ENCODE assay signal across 8 cellular contexts in the genomic region with DNA sequence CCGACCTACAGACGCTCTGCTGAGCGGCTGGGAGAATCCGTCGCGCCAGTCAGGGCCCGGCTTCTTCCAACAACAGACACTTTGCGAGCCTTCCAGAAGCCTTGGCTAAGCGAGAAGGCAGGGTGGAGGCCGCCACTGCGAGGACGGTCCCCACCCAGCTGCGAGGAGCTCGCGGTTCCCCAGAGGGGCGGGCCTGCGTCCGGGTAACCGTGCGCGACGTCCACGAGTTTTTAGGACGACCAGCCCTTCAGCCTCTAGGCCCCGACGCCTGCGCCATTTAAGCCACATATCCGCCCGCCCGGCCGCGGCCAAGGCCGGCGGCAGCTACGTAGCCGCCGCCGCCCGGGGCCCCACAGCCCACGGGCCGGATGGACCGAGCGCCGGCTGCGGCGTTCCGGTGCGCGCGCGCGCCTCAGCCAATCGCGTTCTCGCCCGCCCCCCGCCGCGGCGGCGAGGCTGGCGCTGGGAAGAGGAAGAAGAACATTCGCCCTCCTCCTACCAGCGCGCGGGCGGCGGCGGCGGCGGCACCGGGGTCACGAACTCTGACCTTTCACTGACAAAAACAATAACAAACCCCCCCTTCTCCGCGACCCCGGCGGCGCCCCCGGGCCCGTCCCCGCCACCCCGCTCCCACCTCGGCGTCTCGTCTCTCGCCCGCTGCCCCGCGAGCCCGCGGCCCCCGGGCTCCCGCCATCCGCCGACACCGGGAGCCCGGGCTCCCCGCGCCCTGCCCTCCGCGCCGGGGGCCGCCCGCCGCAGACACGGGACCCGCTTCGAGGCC. TPM values are rescaled to one million over a fixed set of nuclear protein-coding genes. Genes with fewer than 3 reads are reported as not detected.
DNase-seq lines count a peak whose midpoint lies in the region; ATAC-seq and TF ChIP-seq lines count a peak whose summit lies in the region.

NR2C2 (plus strand) TSS at position 479 of the 781 bp plus-strand sequence. CDS start 56,332 bp downstream, outside the sequence.

- WGBS in trophoblast cell (ENCODE audit: extremely low coverage, insufficient coverage, insufficient read length): no CpG with 5 or more reads among the region's 108 CpGs

- no peak within 1 kb of the TSS for H3K23ac ChIP-seq in trophoblast cell (ENCODE audit: low read length)

- H2AFZ ChIP-seq in trophoblast cell (ENCODE audit: insufficient read depth, low read length, poor library complexity): peak within 1 kb of the TSS; percentile 90

- H4K91ac ChIP-seq in trophoblast cell (ENCODE audit: low read depth, low read length): peak within 1 kb of the TSS; percentile 97

- H3K27ac ChIP-seq in trophoblast cell (ENCODE audit: low read depth, low read length) (peak within 1 kb of the TSS; percentile 99), tibial artery (peak within 1 kb of the TSS; percentile 93 to 94)

- H3K9ac ChIP-seq in trophoblast cell (ENCODE audit: low read length): peak within 1 kb of the TSS; percentile 98

- H3K27ac Mint-ChIP-seq in activated naive CD8-positive, alpha-beta T cell treated with anti-CD3 and anti-CD28 coated beads, Interleukin-2, amount 10 ng/mL, durations not matched to agents 7 days and 5 days: peak within 1 kb of the TSS; percentile 99

- no peak for DNase-seq in HFF-Myc (ENCODE audit: extremely low read depth, low read depth)
- DNase-seq in NB4 (ENCODE audit: low read depth): peak; percentile 88
- DNase-seq in SW 1271 (lab: John Stamatoyannopoulos, UW): peak; percentile 48 to 78
- peak; percentile 92 for DNase-seq in activated naive CD8-positive, alpha-beta T cell treated with anti-CD3 and anti-CD28 coated beads, Interleukin-2, amount 10 ng/mL, durations not matched to agents 7 days and 5 days
- peak; percentile 94 for DNase-seq in Right ventricle myocardium superior
- peak; percentile 68 to 81 for DNase-seq in trophoblast cell
- peak; percentile 86 to 94 for DNase-seq in tibial artery

- H3K14ac ChIP-seq in trophoblast cell (ENCODE audit: low read length): peak within 1 kb of the TSS; percentile 96

- no peaks in the 10 kb centered on the region for H3K27me3 Mint-ChIP-seq in activated naive CD8-positive, alpha-beta T cell treated with anti-CD3 and anti-CD28 coated beads, Interleukin-2, amount 10 ng/mL, durations not matched to agents 7 days and 5 days

- no peaks in the 10 kb centered on the region for H3K9me3 Mint-ChIP-seq in activated naive CD8-positive, alpha-beta T cell treated with anti-CD3 and anti-CD28 coated beads, Interleukin-2, amount 10 ng/mL, durations not matched to agents 7 days and 5 days

- peak within 1 kb of the TSS; percentile 90 for H4K8ac ChIP-seq in trophoblast cell (ENCODE audit: low read depth, low read length)

- H3K4ac ChIP-seq in trophoblast cell (ENCODE audit: low read depth, low read length): peak within 1 kb of the TSS; percentile 86

- H3K4me2 ChIP-seq in trophoblast cell (ENCODE audit: low read length): peak within 1 kb of the TSS; percentile 93

- H2AK5ac ChIP-seq in trophoblast cell (ENCODE audit: low read length): peak within 1 kb of the TSS; percentile 56

- peak within 1 kb of the TSS; percentile 99 for H2BK5ac ChIP-seq in trophoblast cell (ENCODE audit: low read depth, low read length, poor library complexity)

- H3K27me3 ChIP-seq in trophoblast cell (ENCODE audit: insufficient read depth, low read length): no peaks in the 10 kb centered on the region
- H3K27me3 ChIP-seq in tibial artery: no peaks in the 10 kb centered on the region

- H3K4me1 Mint-ChIP-seq in activated naive CD8-positive, alpha-beta T cell treated with anti-CD3 and anti-CD28 coated beads, Interleukin-2, amount 10 ng/mL, durations not matched to agents 7 days and 5 days: peaks cover 29% of the 10 kb centered on the region

- peak; percentile 71 for ATAC-seq in activated naive CD8-positive, alpha-beta T cell treated with anti-CD3 and anti-CD28 coated beads, Interleukin-2, amount 10 ng/mL, durations not matched to agents 7 days and 5 days (ENCODE audit: low read depth)
- ATAC-seq in Right ventricle myocardium superior (ENCODE audit: poor library complexity): peak; percentile 78

- peak within 1 kb of the TSS; percentile 99 for H4K12ac ChIP-seq in trophoblast cell (ENCODE audit: low read depth, low read length)

- peaks cover 20% of the 10 kb centered on the region for H3K36me3 Mint-ChIP-seq in activated naive CD8-positive, alpha-beta T cell treated with anti-CD3 and anti-CD28 coated beads, Interleukin-2, amount 10 ng/mL, durations not matched to agents 7 days and 5 days

- H2BK12ac ChIP-seq in trophoblast cell (ENCODE audit: low read length): no peak within 1 kb of the TSS

- peak within 1 kb of the TSS; percentile 100 for H3K4me3 Mint-ChIP-seq in activated naive CD8-positive, alpha-beta T cell treated with anti-CD3 and anti-CD28 coated beads, Interleukin-2, amount 10 ng/mL, durations not matched to agents 7 days and 5 days

- H3K9me3 ChIP-seq in trophoblast cell (ENCODE audit: insufficient read depth, low read depth, low read length): no peaks in the 10 kb centered on the region
- no peaks in the 10 kb centered on the region for H3K9me3 ChIP-seq in tibial artery

- peak within 1 kb of the TSS; percentile 89 for H3K4me3 ChIP-seq in GM08714 (ENCODE audit: low read length)
- H3K4me3 ChIP-seq in HFF-Myc (replicated peaks; ENCODE audit: low read depth, low read length): peak within 1 kb of the TSS; percentile 82
- peak within 1 kb of the TSS; percentile 95 for H3K4me3 ChIP-seq in NB4 (ENCODE audit: low read depth, low read length)
- H3K4me3 ChIP-seq in trophoblast cell (ENCODE audit: low read depth, low read length): peak within 1 kb of the TSS; percentile 80
- H3K4me3 ChIP-seq in tibial artery: peak within 1 kb of the TSS; percentile 77 to 94

- peaks cover 11% of the 10 kb centered on the region for H3K79me1 ChIP-seq in trophoblast cell (ENCODE audit: low read length)

- peak; percentile 73 for TF ChIP-seq POLR2A in NB4 (IDR thresholded peaks at IDR 0.05; ENCODE audit: extremely low read depth, insufficient read length)

- H2BK120ac ChIP-seq in trophoblast cell (ENCODE audit: insufficient read depth, low read length, poor library complexity): peak within 1 kb of the TSS; percentile 92

- H3K4me1 ChIP-seq in trophoblast cell (ENCODE audit: control insufficient read depth in 1 of 2, insufficient read depth in 2 of 2, low read length in 2 of 2): peaks cover 0 to 6% of the 10 kb centered on the region in 2 experiments
- H3K4me1 ChIP-seq in tibial artery: peaks cover 0 to 51% (median 16%) of the 10 kb centered on the region in 4 donors

- H3K18ac ChIP-seq in trophoblast cell (ENCODE audit: low read length): peak within 1 kb of the TSS; percentile 91

- POLR2A ChIA-PET in activated naive CD8-positive, alpha-beta T cell treated with anti-CD3 and anti-CD28 coated beads, Interleukin-2, amount 10 ng/mL, durations not matched to agents 7 days and 5 days (lab: Charles Lee): interaction anchor here (0.8 to 1.4 kb wide), 6 partner anchors 10 to 345 kb away, joined by 3 to 13 read pairs (median 4); partner anchors contain the start of genes CCDC174, MRPS25 and RBSN

- H3K36me3 ChIP-seq in trophoblast cell (ENCODE audit: control insufficient read depth in 1 of 2, insufficient read depth in 2 of 2, low read length in 2 of 2): peaks cover 8 to 16% of the 10 kb centered on the region in 2 experiments
- peaks cover 22 to 35% (median 28%) of the 10 kb centered on the region in 3 donors for H3K36me3 ChIP-seq in tibial artery

- TF ChIP-seq CTCF in HFF-Myc (IDR thresholded peaks at IDR 0.05; ENCODE audit: low read depth, low read length, missing control alignments) (no peak), NB4 (IDR thresholded peaks at IDR 0.05; ENCODE audit: low read depth, low read length) (no peak), tibial artery (IDR thresholded peaks at IDR 0.05) (no peak)

- H3K79me2 ChIP-seq in trophoblast cell (ENCODE audit: control insufficient read depth, insufficient read depth, low read length, poor library complexity): peaks cover 13% of the 10 kb centered on the region

- intact Hi-C loops in Right ventricle myocardium superior (cut with DNase I) (no loop called here), tibial artery (cut with DNase I; ENCODE audit: low total_unique reads) (loop anchor here (10.0 kb wide), 1 partner anchor 822 kb away; the partner anchor contains the start of genes CHCHD4 and TMEM43)

RNA-seq across cellular contexts. Expression of gene NR2C2, which starts in this region (rescaled TPM):
- total RNA-seq in activated naive CD8-positive, alpha-beta T cell treated with anti-CD3 and anti-CD28 coated beads, Interleukin-2, amount 10 ng/mL, durations not matched to agents 7 days and 5 days: 10 to 100 TPM; 79.7 to 79.8 TPM
- total RNA-seq in Right ventricle myocardium superior: 25.4 TPM
- polyA plus RNA-seq in trophoblast cell (2013): 21.7 and 24.2 TPM in 2 replicates
